ENCODE assay signal across 1 cellular context in the genomic region with DNA sequence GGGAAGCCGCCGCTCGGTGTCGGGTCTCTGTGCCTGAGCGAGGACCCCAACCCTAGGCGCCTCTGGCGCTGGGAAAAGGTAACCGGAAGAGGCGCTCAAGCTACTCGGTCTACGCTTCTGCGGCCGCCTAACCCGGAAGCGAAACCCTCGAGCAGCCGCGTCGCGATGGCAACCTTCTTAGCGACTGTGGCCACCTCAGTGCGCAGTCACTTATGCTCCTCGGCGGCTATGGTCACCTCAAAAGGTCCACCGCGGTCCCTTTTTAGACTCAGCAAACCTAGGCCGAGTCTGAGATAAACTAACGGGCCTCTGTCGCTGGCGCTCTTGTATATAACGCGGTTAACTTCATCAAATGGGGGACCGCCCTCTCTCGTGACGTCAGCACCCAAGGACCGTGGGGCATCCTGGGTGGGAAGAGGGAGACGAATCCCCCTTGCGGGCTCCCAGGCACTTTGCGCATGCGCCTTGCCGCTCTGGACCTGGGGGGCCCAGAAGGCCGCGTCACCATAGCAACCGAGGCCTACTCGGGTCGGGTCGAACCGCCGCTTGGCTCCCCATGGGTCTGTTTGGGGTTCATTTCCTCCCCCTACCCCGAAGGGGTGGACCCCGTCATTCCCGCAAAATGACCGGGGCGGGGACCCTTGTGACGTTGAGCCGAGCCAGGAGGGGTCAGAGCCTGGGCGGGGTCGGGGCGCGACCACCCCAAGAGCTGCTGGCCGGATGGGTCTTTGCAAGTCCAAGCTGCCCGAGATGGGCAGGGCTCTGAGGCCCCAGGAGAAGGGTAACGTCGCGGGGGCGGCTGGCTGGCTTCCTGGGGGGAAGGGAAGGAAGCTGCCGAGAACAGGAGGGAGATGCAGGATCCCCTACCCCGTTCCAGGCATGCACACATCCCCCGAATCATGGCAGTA.
TF ChIP-seq lines count a peak whose summit lies in the region.

TSS of gene GTF2F1 (minus strand) at position 91 of the 908 bp plus-strand sequence. CDS start 169 bp downstream, outside the sequence.

TF ChIP-seq in HEK293, 187 proteins besides CTCF, POLR2A, EP300 and RAD21 (continued from another document and continues in another):
- TF ChIP-seq ZNF398 (tag by site-specific recombination; IDR thresholded peaks at IDR 0.05) (peak; percentile 87), ZNF626 (tag by site-specific recombination; IDR thresholded peaks at IDR 0.05) (no peak), ZBTB26 (tag by site-specific recombination; optimal IDR thresholded peaks at IDR 0.05) (peak; percentile 23), ZNF37A (tag by site-specific recombination; IDR thresholded peaks at IDR 0.05) (no peak), ZSCAN16 (tag by site-specific recombination; IDR thresholded peaks at IDR 0.05) (no peak), ZSCAN30 (tag by site-specific recombination; IDR thresholded peaks at IDR 0.05) (peak; percentile 32; the same call in 1 of the 2 replicates), ELK4 (IDR thresholded peaks at IDR 0.05; ENCODE audit: borderline replicate concordance, low read depth, low read length) (no peak), ZNF837 (tag by site-specific recombination; IDR thresholded peaks at IDR 0.05) (no peak), ATF2 (tag by site-specific recombination; IDR thresholded peaks at IDR 0.05; ENCODE audit: low read depth) (peak; percentile 94), PRDM4 (tag by site-specific recombination; IDR thresholded peaks at IDR 0.05) (no peak), ZEB2 (tag by site-specific recombination; IDR thresholded peaks at IDR 0.05) (0 out of 2 replicates have a peak, but pooled peaks have one; percentile 41), ZNF639 (tag by site-specific recombination; IDR thresholded peaks at IDR 0.05) (no peak), GLI2 (tag by site-specific recombination; IDR thresholded peaks at IDR 0.05; ENCODE audit: borderline replicate concordance, low read depth) (no peak), YY1 (tag by site-specific recombination; IDR thresholded peaks at IDR 0.05) (no peak), ZNF600 (tag by site-specific recombination; IDR thresholded peaks at IDR 0.05) (no peak), ZNF701 (tag by site-specific recombination; IDR thresholded peaks at IDR 0.05) (peak; percentile 42; the same call in 1 of the 2 replicates), SALL2 (tag by site-specific recombination; IDR thresholded peaks at IDR 0.05; ENCODE audit: borderline replicate concordance) (no peak), ZNF354C (tag by site-specific recombination; IDR thresholded peaks at IDR 0.05; ENCODE audit: borderline replicate concordance, low read depth) (no peak), ZXDB (tag by site-specific recombination; IDR thresholded peaks at IDR 0.05) (peak; percentile 52), ZNF394 (tag by site-specific recombination; IDR thresholded peaks at IDR 0.05; ENCODE audit: borderline replicate concordance) (0 out of 2 replicates have a peak, but pooled peaks have one; percentile 15), ZNF112 (tag by site-specific recombination; IDR thresholded peaks at IDR 0.05) (no peak), ZNF366 (tag by site-specific recombination; conservative IDR thresholded peaks at IDR 0.05) (no peak), ZNF184 (tag by site-specific recombination; IDR thresholded peaks at IDR 0.05) (no peak), ZNF24 (tag by site-specific recombination; IDR thresholded peaks at IDR 0.05) (no peak), ZNF510 (tag by site-specific recombination; IDR thresholded peaks at IDR 0.05; ENCODE audit: insufficient replicate concordance) (no peak), ZNF830 (tag by site-specific recombination; IDR thresholded peaks at IDR 0.05; ENCODE audit: low read depth) (no peak), MEIS1 (CRISPR knock-in tag; IDR thresholded peaks at IDR 0.05; ENCODE audit: borderline replicate concordance) (no peak), ZNF341 (tag by site-specific recombination; IDR thresholded peaks at IDR 0.05; ENCODE audit: low read depth) (peak; percentile 93), ZBTB49 (tag by site-specific recombination; IDR thresholded peaks at IDR 0.05; ENCODE audit: low read depth) (no peak), ZNF175 (tag by site-specific recombination; IDR thresholded peaks at IDR 0.05) (no peak), ZNF513 (tag by site-specific recombination; IDR thresholded peaks at IDR 0.05) (no peak), ZNF660 (tag by site-specific recombination; IDR thresholded peaks at IDR 0.05) (no peak), ZNF10 (tag by site-specific recombination; IDR thresholded peaks at IDR 0.05) (no peak), ZNF350 (tag by site-specific recombination; IDR thresholded peaks at IDR 0.05) (no peak)
- TF ChIP-seq, protein P1, sequence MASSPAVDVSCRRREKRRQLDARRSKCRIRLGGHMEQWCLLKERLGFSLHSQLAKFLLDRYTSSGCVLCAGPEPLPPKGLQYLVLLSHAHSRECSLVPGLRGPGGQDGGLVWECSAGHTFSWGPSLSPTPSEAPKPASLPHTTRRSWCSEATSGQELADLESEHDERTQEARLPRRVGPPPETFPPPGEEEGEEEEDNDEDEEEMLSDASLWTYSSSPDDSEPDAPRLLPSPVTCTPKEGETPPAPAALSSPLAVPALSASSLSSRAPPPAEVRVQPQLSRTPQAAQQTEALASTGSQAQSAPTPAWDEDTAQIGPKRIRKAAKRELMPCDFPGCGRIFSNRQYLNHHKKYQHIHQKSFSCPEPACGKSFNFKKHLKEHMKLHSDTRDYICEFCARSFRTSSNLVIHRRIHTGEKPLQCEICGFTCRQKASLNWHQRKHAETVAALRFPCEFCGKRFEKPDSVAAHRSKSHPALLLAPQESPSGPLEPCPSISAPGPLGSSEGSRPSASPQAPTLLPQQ (tag by site-specific recombination; IDR thresholded peaks at IDR 0.05): peak; percentile 88
- TF ChIP-seq, protein P2, sequence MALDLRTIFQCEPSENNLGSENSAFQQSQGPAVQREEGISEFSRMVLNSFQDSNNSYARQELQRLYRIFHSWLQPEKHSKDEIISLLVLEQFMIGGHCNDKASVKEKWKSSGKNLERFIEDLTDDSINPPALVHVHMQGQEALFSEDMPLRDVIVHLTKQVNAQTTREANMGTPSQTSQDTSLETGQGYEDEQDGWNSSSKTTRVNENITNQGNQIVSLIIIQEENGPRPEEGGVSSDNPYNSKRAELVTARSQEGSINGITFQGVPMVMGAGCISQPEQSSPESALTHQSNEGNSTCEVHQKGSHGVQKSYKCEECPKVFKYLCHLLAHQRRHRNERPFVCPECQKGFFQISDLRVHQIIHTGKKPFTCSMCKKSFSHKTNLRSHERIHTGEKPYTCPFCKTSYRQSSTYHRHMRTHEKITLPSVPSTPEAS (tag by site-specific recombination; IDR thresholded peaks at IDR 0.05): no peak
- TF ChIP-seq, protein P3, sequence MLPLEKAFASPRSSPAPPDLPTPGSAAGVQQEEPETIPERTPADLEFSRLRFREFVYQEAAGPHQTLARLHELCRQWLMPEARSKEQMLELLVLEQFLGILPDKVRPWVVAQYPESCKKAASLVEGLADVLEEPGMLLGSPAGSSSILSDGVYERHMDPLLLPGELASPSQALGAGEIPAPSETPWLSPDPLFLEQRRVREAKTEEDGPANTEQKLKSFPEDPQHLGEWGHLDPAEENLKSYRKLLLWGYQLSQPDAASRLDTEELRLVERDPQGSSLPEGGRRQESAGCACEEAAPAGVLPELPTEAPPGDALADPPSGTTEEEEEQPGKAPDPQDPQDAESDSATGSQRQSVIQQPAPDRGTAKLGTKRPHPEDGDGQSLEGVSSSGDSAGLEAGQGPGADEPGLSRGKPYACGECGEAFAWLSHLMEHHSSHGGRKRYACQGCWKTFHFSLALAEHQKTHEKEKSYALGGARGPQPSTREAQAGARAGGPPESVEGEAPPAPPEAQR (tag by site-specific recombination; IDR thresholded peaks at IDR 0.05): no peak
